In genomic region chr2:113965644-113966043, GRCh38 we compare ENCODE assay signal across 1 cellular context.
A peak's percentile ranks its signal among the peaks of the same experiment; 100 is the strongest.
TF ChIP-seq lines count a peak whose summit lies in the region.

No MANE protein-coding gene starts in this region.

TF ChIP-seq in HepG2, 621 proteins besides CTCF, POLR2A, EP300 and RAD21 (continued from another document and continues in another):
- TF ChIP-seq, protein P1, sequence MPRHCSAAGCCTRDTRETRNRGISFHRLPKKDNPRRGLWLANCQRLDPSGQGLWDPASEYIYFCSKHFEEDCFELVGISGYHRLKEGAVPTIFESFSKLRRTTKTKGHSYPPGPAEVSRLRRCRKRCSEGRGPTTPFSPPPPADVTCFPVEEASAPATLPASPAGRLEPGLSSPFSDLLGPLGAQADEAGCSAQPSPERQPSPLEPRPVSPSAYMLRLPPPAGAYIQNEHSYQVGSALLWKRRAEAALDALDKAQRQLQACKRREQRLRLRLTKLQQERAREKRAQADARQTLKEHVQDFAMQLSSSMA (CRISPR knock-in tag; IDR thresholded peaks at IDR 0.05) = no peak
- TF ChIP-seq ATF1 (CRISPR knock-in tag; IDR thresholded peaks at IDR 0.05) (0 out of 2 replicates have a peak, but pooled peaks have one; percentile 13), ZNF639 (CRISPR knock-in tag; conservative IDR thresholded peaks at IDR 0.05) (no peak), ARNTL (CRISPR knock-in tag; IDR thresholded peaks at IDR 0.05) (no peak), ARID2 (CRISPR knock-in tag; IDR thresholded peaks at IDR 0.05; ENCODE audit: borderline replicate concordance) (no peak), ZKSCAN1 (IDR thresholded peaks at IDR 0.05; ENCODE audit: low read length) (no peak), FUBP1 (CRISPR knock-in tag; IDR thresholded peaks at IDR 0.05; ENCODE audit: borderline replicate concordance) (no peak), TBX3 (IDR thresholded peaks at IDR 0.05; ENCODE audit: borderline replicate concordance) (no peak), KLF9 (CRISPR knock-in tag; IDR thresholded peaks at IDR 0.05; ENCODE audit: low read depth) (no peak), ZNF674 (CRISPR knock-in tag; IDR thresholded peaks at IDR 0.05; ENCODE audit: low read depth) (no peak), FOXJ3 (CRISPR knock-in tag; IDR thresholded peaks at IDR 0.05; ENCODE audit: borderline replicate concordance) (no peak), ZNF761 (CRISPR knock-in tag; conservative IDR thresholded peaks at IDR 0.05) (no peak), BRCA1 (CRISPR knock-in tag; IDR thresholded peaks at IDR 0.05) (no peak), NR2C2 (CRISPR knock-in tag; IDR thresholded peaks at IDR 0.05; ENCODE audit: borderline replicate concordance) (no peak), SALL1 (CRISPR knock-in tag; IDR thresholded peaks at IDR 0.05) (no peak; the same call in 1 of the 2 replicates), RAD51 (IDR thresholded peaks at IDR 0.05; ENCODE audit: borderline replicate concordance) (no peak), WIZ (CRISPR knock-in tag; IDR thresholded peaks at IDR 0.05) (no peak), ATF6 (CRISPR knock-in tag; conservative IDR thresholded peaks at IDR 0.05) (no peak), NKX3-1 (CRISPR knock-in tag; IDR thresholded peaks at IDR 0.05) (no peak), PHF21A (CRISPR knock-in tag; IDR thresholded peaks at IDR 0.05) (no peak), ZBTB40 (IDR thresholded peaks at IDR 0.05) (no peak), ZBTB40 (CRISPR knock-in tag; IDR thresholded peaks at IDR 0.05) (no peak), ZFYVE20 (CRISPR knock-in tag; IDR thresholded peaks at IDR 0.05; ENCODE audit: borderline replicate concordance, low read depth) (no peak), ZNF414 (CRISPR knock-in tag; IDR thresholded peaks at IDR 0.05) (no peak), ZNF691 (CRISPR knock-in tag; IDR thresholded peaks at IDR 0.05; ENCODE audit: borderline replicate concordance, low read depth) (no peak), BCL6 (CRISPR knock-in tag; IDR thresholded peaks at IDR 0.05) (peak; percentile 64), SUZ12 (IDR thresholded peaks at IDR 0.05; ENCODE audit: low read depth, low read length) (no peak), ZNF546 (CRISPR knock-in tag; conservative IDR thresholded peaks at IDR 0.05) (no peak), NFYC (CRISPR knock-in tag; IDR thresholded peaks at IDR 0.05) (no peak), PHF8 (CRISPR knock-in tag; IDR thresholded peaks at IDR 0.05) (no peak), NFE2 (CRISPR knock-in tag; IDR thresholded peaks at IDR 0.05) (no peak), NCOA1 (CRISPR knock-in tag; IDR thresholded peaks at IDR 0.05) (no peak), TMF1 (CRISPR knock-in tag; IDR thresholded peaks at IDR 0.05; ENCODE audit: low read depth) (no peak), GFI1 (CRISPR knock-in tag; IDR thresholded peaks at IDR 0.05; ENCODE audit: borderline replicate concordance) (no peak), TBP (CRISPR knock-in tag; IDR thresholded peaks at IDR 0.05) (no peak), CBX1 (IDR thresholded peaks at IDR 0.05; ENCODE audit: low read depth) (peak; percentile 59), KDM2A (CRISPR knock-in tag; IDR thresholded peaks at IDR 0.05; ENCODE audit: borderline replicate concordance, low read depth) (no peak; the same call in 1 of the 2 replicates)
- TF ChIP-seq, protein P2, sequence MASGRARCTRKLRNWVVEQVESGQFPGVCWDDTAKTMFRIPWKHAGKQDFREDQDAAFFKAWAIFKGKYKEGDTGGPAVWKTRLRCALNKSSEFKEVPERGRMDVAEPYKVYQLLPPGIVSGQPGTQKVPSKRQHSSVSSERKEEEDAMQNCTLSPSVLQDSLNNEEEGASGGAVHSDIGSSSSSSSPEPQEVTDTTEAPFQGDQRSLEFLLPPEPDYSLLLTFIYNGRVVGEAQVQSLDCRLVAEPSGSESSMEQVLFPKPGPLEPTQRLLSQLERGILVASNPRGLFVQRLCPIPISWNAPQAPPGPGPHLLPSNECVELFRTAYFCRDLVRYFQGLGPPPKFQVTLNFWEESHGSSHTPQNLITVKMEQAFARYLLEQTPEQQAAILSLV (CRISPR knock-in tag; IDR thresholded peaks at IDR 0.05; ENCODE audit: borderline replicate concordance) = no peak
- TF ChIP-seq, protein P3, sequence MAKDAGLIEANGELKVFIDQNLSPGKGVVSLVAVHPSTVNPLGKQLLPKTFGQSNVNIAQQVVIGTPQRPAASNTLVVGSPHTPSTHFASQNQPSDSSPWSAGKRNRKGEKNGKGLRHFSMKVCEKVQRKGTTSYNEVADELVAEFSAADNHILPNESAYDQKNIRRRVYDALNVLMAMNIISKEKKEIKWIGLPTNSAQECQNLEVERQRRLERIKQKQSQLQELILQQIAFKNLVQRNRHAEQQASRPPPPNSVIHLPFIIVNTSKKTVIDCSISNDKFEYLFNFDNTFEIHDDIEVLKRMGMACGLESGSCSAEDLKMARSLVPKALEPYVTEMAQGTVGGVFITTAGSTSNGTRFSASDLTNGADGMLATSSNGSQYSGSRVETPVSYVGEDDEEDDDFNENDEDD (CRISPR knock-in tag; IDR thresholded peaks at IDR 0.05; ENCODE audit: borderline replicate concordance) = peak; percentile 39; the same call in 1 of the 2 replicates
- TF ChIP-seq, protein P4, sequence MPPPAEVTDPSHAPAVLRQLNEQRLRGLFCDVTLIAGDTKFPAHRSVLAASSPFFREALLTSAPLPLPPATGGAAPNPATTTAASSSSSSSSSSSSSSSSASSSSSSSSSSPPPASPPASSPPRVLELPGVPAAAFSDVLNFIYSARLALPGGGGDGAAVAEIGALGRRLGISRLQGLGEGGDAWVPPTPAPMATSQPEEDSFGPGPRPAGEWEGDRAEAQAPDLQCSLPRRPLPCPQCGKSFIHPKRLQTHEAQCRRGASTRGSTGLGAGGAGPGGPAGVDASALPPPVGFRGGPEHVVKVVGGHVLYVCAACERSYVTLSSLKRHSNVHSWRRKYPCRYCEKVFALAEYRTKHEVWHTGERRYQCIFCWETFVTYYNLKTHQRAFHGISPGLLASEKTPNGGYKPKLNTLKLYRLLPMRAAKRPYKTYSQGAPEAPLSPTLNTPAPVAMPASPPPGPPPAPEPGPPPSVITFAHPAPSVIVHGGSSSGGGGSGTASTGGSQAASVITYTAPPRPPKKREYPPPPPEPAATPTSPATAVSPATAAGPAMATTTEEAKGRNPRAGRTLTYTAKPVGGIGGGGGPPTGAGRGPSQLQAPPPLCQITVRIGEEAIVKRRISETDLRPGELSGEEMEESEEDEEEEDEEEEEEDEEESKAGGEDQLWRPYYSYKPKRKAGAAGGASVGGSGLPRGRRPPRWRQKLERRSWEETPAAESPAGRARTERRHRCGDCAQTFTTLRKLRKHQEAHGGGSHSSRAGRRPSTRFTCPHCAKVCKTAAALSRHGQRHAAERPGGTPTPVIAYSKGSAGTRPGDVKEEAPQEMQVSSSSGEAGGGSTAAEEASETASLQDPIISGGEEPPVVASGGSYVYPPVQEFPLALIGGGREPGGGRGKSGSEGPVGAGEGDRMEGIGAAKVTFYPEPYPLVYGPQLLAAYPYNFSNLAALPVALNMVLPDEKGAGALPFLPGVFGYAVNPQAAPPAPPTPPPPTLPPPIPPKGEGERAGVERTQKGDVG (CRISPR knock-in tag; IDR thresholded peaks at IDR 0.05; ENCODE audit: borderline replicate concordance) = no peak
